ENCODE assay signal across 27 cellular contexts in genomic region chr5:10827571-10827970, GRCh38.
"Had no signal": no experiment of that assay in that cellular context is flagged by ENCODE, and none has a peak within 500 bp of the region (broad histone marks: within the 10 kb centered on the region; RNA-seq: fewer than 3 reads in every experiment).

No MANE protein-coding gene starts in this region.

- H3K36me3 ChIP-seq: cardiac muscle cell, gastrocnemius medialis, ovary, sigmoid colon, tibial nerve had no signal

- H3K4me3 Mint-ChIP-seq: activated naive CD8-positive, alpha-beta T cell; effector memory CD8-positive, alpha-beta T cell; nephron had no signal

- H3K27me3 ChIP-seq: body of pancreas, cardiac muscle cell, gastrocnemius medialis, ovary, tibial nerve had no signal

- DNase-seq: activated CD4-positive, alpha-beta T cell treated with anti-CD3 and anti-CD28 coated beads for 4 hours; activated CD4-positive, alpha-beta T cell treated with anti-CD3 and anti-CD28 coated beads, Interleukin-2, amount 50 U/mL, for 48 hours; activated CD4-positive, CD25-positive, alpha-beta regulatory T cell; activated CD8-positive, alpha-beta memory T cell treated with anti-CD3 and anti-CD28 coated beads for 24 hours; activated effector memory CD4-positive, alpha-beta T cell treated with Interleukin-2 at 50 U/mL for 16 hours; activated naive CD4-positive, alpha-beta T cell treated with Interleukin-2 at 50 U/mL for 16 hours; anterior cingulate cortex; body of pancreas; cerebellar nuclear complex; dorsolateral prefrontal cortex; effector memory CD8-positive, alpha-beta T cell; gastrocnemius medialis; glutamatergic neuron; islet precursor cell; left cardiac atrium; left ventricle myocardium superior; ovary; sigmoid colon; small intestine; stimulated activated CD4-positive, alpha-beta T cell treated with anti-CD3 and anti-CD28 coated beads, Interleukin-2, amount 100 ng/mL, for 24 hours; stimulated activated naive CD4-positive, alpha-beta T cell had no signal

- H3K36me3 Mint-ChIP-seq: activated naive CD8-positive, alpha-beta T cell had no signal

- H3K9me3 ChIP-seq: body of pancreas, gastrocnemius medialis, ovary, sigmoid colon, tibial nerve had no signal

- H3K4me3 ChIP-seq: body of pancreas, cardiac muscle cell, coronary artery, dorsolateral prefrontal cortex, gastrocnemius medialis, ovary, sigmoid colon, tibial nerve had no signal

- H3K9me3 Mint-ChIP-seq: effector memory CD8-positive, alpha-beta T cell; nephron had no signal

- H3K27ac ChIP-seq: body of pancreas, cardiac muscle cell, dorsolateral prefrontal cortex, gastrocnemius medialis, ovary, sigmoid colon, tibial nerve had no signal

- H3K4me1 ChIP-seq: body of pancreas, gastrocnemius medialis, sigmoid colon had no signal

- H3K27ac Mint-ChIP-seq: activated naive CD8-positive, alpha-beta T cell; effector memory CD8-positive, alpha-beta T cell; nephron; progenitor cell of endocrine pancreas had no signal
